ENCODE assay signal across 8 cellular contexts in the genomic region with DNA sequence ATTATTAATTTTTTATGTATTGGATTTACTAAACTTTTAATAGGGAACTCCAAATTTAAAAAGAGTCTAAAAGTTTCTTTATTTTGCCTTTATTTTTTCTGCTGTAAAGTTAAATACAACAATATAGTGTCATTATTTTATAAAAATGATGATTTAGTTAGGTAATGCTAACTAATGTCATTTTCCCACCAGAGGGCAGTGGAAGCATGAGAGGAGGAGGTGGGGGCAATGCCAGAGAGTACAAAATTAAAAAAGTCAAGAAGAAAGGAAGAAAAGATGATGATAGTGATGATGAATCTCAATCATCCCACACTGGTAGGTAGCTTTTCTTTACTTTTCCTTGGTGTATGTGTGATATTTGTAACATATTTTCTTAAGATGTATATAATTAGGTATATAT. TPM values are rescaled to one million over a fixed set of nuclear protein-coding genes. Genes with fewer than 3 reads are reported as not detected.
DNase-seq lines count a peak whose midpoint lies in the region; ATAC-seq, FAIRE-seq and TF ChIP-seq lines count a peak whose summit lies in the region.

No MANE protein-coding gene starts in this region.

- H3K4me3 ChIP-seq in GM06990 (replicated peaks; ENCODE audit: low read depth, low read length) = no peak overlapping the region
- no peak overlapping the region for H3K4me3 ChIP-seq in HepG2 (replicated peaks in 1 of 3; ENCODE audit: insufficient read depth in 1 of 3, low read depth in 2 of 3, low read length in 3 of 3)
- no peak overlapping the region for H3K4me3 ChIP-seq in MG63
- H3K4me3 ChIP-seq in esophagus squamous epithelium = no peak overlapping the region

- H3K36me3 ChIP-seq in GM06990 (ENCODE audit: control insufficient read depth, insufficient read depth, low read length) (peaks cover 3% of the 10 kb centered on the region), HepG2 (replicated peaks in 1 of 2; ENCODE audit: control insufficient read depth in 1 of 2, insufficient read depth in 2 of 2, low read length in 2 of 2) (peaks cover 5 to 48% of the 10 kb centered on the region in 2 experiments), MG63 (peaks cover 38% of the 10 kb centered on the region), esophagus squamous epithelium (peaks cover 0 to 88% (median 0%) of the 10 kb centered on the region in 3 donors)

- POLR2A ChIA-PET in HEK293T (lab: Yijun Ruan, JAX) (no interaction called here), HepG2 (lab: Yijun Ruan, JAX) (no interaction called here), RWPE1 (lab: Yijun Ruan, JAX; ENCODE audit: low non-redundant PET) (no interaction called here)

- H3K27me3 ChIP-seq in GM06990 (replicated peaks; ENCODE audit: control insufficient read depth, insufficient read depth, low read length) = no peaks in the 10 kb centered on the region
- H3K27me3 ChIP-seq in HepG2 (ENCODE audit: control insufficient read depth in 1 of 2, insufficient read depth in 2 of 2, low read length in 2 of 2) = no peaks in the 10 kb centered on the region
- H3K27me3 ChIP-seq in MG63 = no peaks in the 10 kb centered on the region
- H3K27me3 ChIP-seq in esophagus squamous epithelium = no peaks in the 10 kb centered on the region

- no peak overlapping the region for H2AFZ ChIP-seq in HepG2 (ENCODE audit: low read length)

- TF ChIP-seq POLR2A in HepG2 (IDR thresholded peaks at IDR 0.05; ENCODE audit: insufficient read depth in 1 of 2, low read depth in 2 of 2, low read length in 2 of 2) = no peak
- no peak for TF ChIP-seq POLR2A in esophagus squamous epithelium (IDR thresholded peaks at IDR 0.05)

- BruUV-seq in HepG2 (replicated peaks; lab: Mats Ljungman, UMichigan) = no TSS peak

- no peak for ATAC-seq in HepG2
- ATAC-seq in GM21515 (IDR thresholded peaks at IDR 0.05; ENCODE audit: unreplicated experiment) = no peak

- H3K4me1 ChIP-seq in HepG2 (ENCODE audit: insufficient read depth, low read length) = no peaks in the 10 kb centered on the region
- no peaks in the 10 kb centered on the region for H3K4me1 ChIP-seq in esophagus squamous epithelium

- FAIRE-seq in HepG2 (lab: Jason Lieb, UNC) = no peak

- in situ Hi-C loops in HepG2 (cut with HindIII; ENCODE audit: extremely low pct_ligation_motif_present, low pct_unique_long_range_greater_than_20kb) = no loop called here

- H3K9me3 ChIP-seq in HepG2 (ENCODE audit: low read length) = no peaks in the 10 kb centered on the region
- H3K9me3 ChIP-seq in MG63 = no peaks in the 10 kb centered on the region
- no peaks in the 10 kb centered on the region for H3K9me3 ChIP-seq in esophagus squamous epithelium

- no peak overlapping the region for H3K9ac ChIP-seq in HepG2 (ENCODE audit: insufficient read depth, low read depth, low read length)

- TF ChIP-seq RAD21 in HepG2 (CRISPR knock-in tag; IDR thresholded peaks at IDR 0.05) = no peak

- CTCF ChIA-PET in HEK293T (lab: Yijun Ruan, JAX) (no interaction called here), HepG2 (lab: Yijun Ruan, JAX; ENCODE audit: low intra/inter-chr PET ratio, low total read pairs) (no interaction called here), RWPE1 (lab: Yijun Ruan, JAX) (no interaction called here)

- no peak overlapping the region for H3K4me2 ChIP-seq in HepG2 (ENCODE audit: low read depth, low read length)

- no peaks in the 10 kb centered on the region for H3K79me2 ChIP-seq in HepG2 (ENCODE audit: insufficient read depth, low read length)

- H4K20me1 ChIP-seq in HepG2 (ENCODE audit: insufficient read depth, low read length) = no peaks in the 10 kb centered on the region

- DNase-seq in GM06990 (ENCODE audit: extremely low read depth, insufficient read length) (no peak), HEK293T (ENCODE audit: extremely low spot score) (peak; percentile 7), OCI-M1 (lab: John Stamatoyannopoulos, UW) (peak; percentile 51), HepG2 (ENCODE audit: low spot score) (no peak), MG63 (no peak), RWPE1 (ENCODE audit: low spot score) (no peak), esophagus squamous epithelium (lab: John Stamatoyannopoulos, UW) (no peak)

- TF ChIP-seq CTCF in GM06990 (IDR thresholded peaks at IDR 0.05; ENCODE audit: insufficient read depth, low read length, poor library complexity, severe bottlenecking) = peak; percentile 42
- no peak for TF ChIP-seq CTCF in HepG2 (CRISPR knock-in tag; IDR thresholded peaks at IDR 0.05)
- TF ChIP-seq CTCF in RWPE1 (conservative IDR thresholded peaks at IDR 0.05; ENCODE audit: low read depth) = no peak; the same call in 1 of the 2 replicates
- peak in 2 of 6 experiments; percentile 13 to 21 for TF ChIP-seq CTCF in esophagus squamous epithelium (IDR thresholded peaks at IDR 0.05)

- intact Hi-C loops in HepG2 (cut with micrococcal nuclease; ENCODE audit: unreplicated experiment) (loop anchor here (5.0 kb wide), 1 partner anchor 515 kb away; no protein-coding TSS in a partner anchor), esophagus squamous epithelium (cut with DNase I) (no loop called here)

- H3K27ac ChIP-seq in HepG2 (ENCODE audit: extremely low read length, insufficient read depth, low read length) (no peak overlapping the region), RWPE1 (no peak overlapping the region), esophagus squamous epithelium (no peak overlapping the region)

- no peak for TF ChIP-seq EP300 in HepG2 (IDR thresholded peaks at IDR 0.05; ENCODE audit: low read depth in 2 of 2, low read length in 2 of 2)
- no peak for TF ChIP-seq EP300 in HepG2 (CRISPR knock-in tag; IDR thresholded peaks at IDR 0.05; ENCODE audit: borderline replicate concordance)

TF ChIP-seq in HEK293T, 16 proteins besides CTCF, POLR2A, EP300 and RAD21 (continues in another document):
- TF ChIP-seq HDGF (IDR thresholded peaks at IDR 0.05; ENCODE audit: borderline replicate concordance) (no peak), L3MBTL2 (conservative IDR thresholded peaks at IDR 0.05) (no peak), FOXM1 (IDR thresholded peaks at IDR 0.05; ENCODE audit: borderline replicate concordance) (no peak), ARNT (IDR thresholded peaks at IDR 0.05) (no peak)

TF ChIP-seq in HepG2, 621 proteins besides CTCF, POLR2A, EP300 and RAD21:
- no peak for TF ChIP-seq ZNF256 (CRISPR knock-in tag; conservative IDR thresholded peaks at IDR 0.05)
- 0 out of 2 replicates have a peak, but pooled peaks have one; percentile 15 for TF ChIP-seq STAG1 (CRISPR knock-in tag; IDR thresholded peaks at IDR 0.05)
TF ChIP-seq in HepG2: peak in this region for 1.

RNA-seq across cellular contexts. Expression of a gene that starts 20.2 kb away (rescaled TPM):
- total RNA-seq in HepG2 (2016; rRNA removed; fragmentation: Illumina TruSeq; extraction: Trizol) = not detected in 2 replicates
- total RNA-seq in HepG2 (2016; cell fraction: cytosol; rRNA removed; fragmentation: Illumina TruSeq; extraction: Trizol; ENCODE audit: low read depth) = not detected in 2 replicates
- total RNA-seq in HepG2 (2016; cell fraction: insoluble cytoplasmic fraction; rRNA removed; fragmentation: Illumina TruSeq; extraction: Trizol) = not detected in 2 replicates
- not detected in 2 replicates for total RNA-seq in HepG2 (2016; cell fraction: membrane; rRNA removed; fragmentation: Illumina TruSeq; extraction: Trizol)
- total RNA-seq in HepG2 (2016; cell fraction: nucleus; rRNA removed; fragmentation: Illumina TruSeq; extraction: Trizol) = not detected in 2 replicates
- polyA plus RNA-seq in HepG2 (2011; rRNA removed) = not detected in 2 replicates
- not detected in 2 replicates for polyA plus RNA-seq in HepG2 (2011; cell fraction: cytosol; rRNA removed)
- polyA plus RNA-seq in HepG2 (2011; cell fraction: nucleus; rRNA removed) = not detected in 2 replicates
- polyA plus RNA-seq in HepG2 (2012) = not detected in 2 replicates
- polyA plus RNA-seq in HepG2 (2016; cell fraction: cytosol; fragmentation: Illumina TruSeq; extraction: Trizol; ENCODE audit: low read depth) = not detected in 2 replicates
- polyA plus RNA-seq in HepG2 (2016; cell fraction: insoluble cytoplasmic fraction; fragmentation: Illumina TruSeq; extraction: Trizol; ENCODE audit: low read depth) = not detected in 2 replicates
- polyA plus RNA-seq in HepG2 (2016; cell fraction: membrane; fragmentation: Illumina TruSeq; extraction: Trizol; ENCODE audit: low read depth) = not detected in 2 replicates
- polyA plus RNA-seq in HepG2 (2016; cell fraction: nucleus; fragmentation: Illumina TruSeq; extraction: Trizol; ENCODE audit: insufficient read depth, low read depth) = not detected in 2 replicates
- not detected in 2 replicates for polyA minus RNA-seq in HepG2 (2011; rRNA and poly(A)+ RNA removed; ENCODE audit: low replicate concordance)
- not detected in 2 replicates for polyA minus RNA-seq in HepG2 (2011; cell fraction: cytosol; rRNA and poly(A)+ RNA removed)
- not detected in 2 replicates for polyA minus RNA-seq in HepG2 (2011; cell fraction: nucleus; rRNA and poly(A)+ RNA removed)
- total RNA-seq in MG63 (2014; rRNA removed; shearing (Covaris generic); ENCODE audit: low replicate concordance) = not detected in 2 replicates
- total RNA-seq in esophagus squamous epithelium = 10 to 100 TPM in 2 of 4 donors, 1 to 10 TPM in 1, under 1 TPM in 1; 0.83 to 15.2 (median 7.3) TPM

RNA-seq across cellular contexts. Expression of a gene that starts 21.1 kb away (rescaled TPM):
- total RNA-seq in HepG2 (2016; rRNA removed; fragmentation: Illumina TruSeq; extraction: Trizol) (16.3 and 24.7 TPM in 2 replicates), esophagus squamous epithelium (10 to 100 TPM; 14.4 to 29.4 (median 24.0) TPM)
- 1.4 and 2.9 TPM in 2 replicates for total RNA-seq in HepG2 (2016; cell fraction: cytosol; rRNA removed; fragmentation: Illumina TruSeq; extraction: Trizol; ENCODE audit: low read depth)
- total RNA-seq in HepG2 (2016; cell fraction: insoluble cytoplasmic fraction; rRNA removed; fragmentation: Illumina TruSeq; extraction: Trizol) = 15.5 and 23.9 TPM in 2 replicates
- 4.3 and 5.0 TPM in 2 replicates for total RNA-seq in HepG2 (2016; cell fraction: membrane; rRNA removed; fragmentation: Illumina TruSeq; extraction: Trizol)
- total RNA-seq in HepG2 (2016; cell fraction: nucleus; rRNA removed; fragmentation: Illumina TruSeq; extraction: Trizol) = 33.4 and 33.5 TPM in 2 replicates
- polyA plus RNA-seq in HepG2 (2011; rRNA removed) = 7.4 and 8.8 TPM in 2 replicates
- 2.1 and 4.2 TPM in 2 replicates for polyA plus RNA-seq in HepG2 (2011; cell fraction: cytosol; rRNA removed)
- 6.8 and 8.2 TPM in 2 replicates for polyA plus RNA-seq in HepG2 (2011; cell fraction: nucleus; rRNA removed)
- polyA plus RNA-seq in HepG2 (2012) = 14.8 and 22.3 TPM in 2 replicates
- 0.82 and 0.85 TPM in 2 replicates for polyA plus RNA-seq in HepG2 (2016; cell fraction: cytosol; fragmentation: Illumina TruSeq; extraction: Trizol; ENCODE audit: low read depth)
- 11.1 and 11.4 TPM in 2 replicates for polyA plus RNA-seq in HepG2 (2016; cell fraction: insoluble cytoplasmic fraction; fragmentation: Illumina TruSeq; extraction: Trizol; ENCODE audit: low read depth)
- polyA plus RNA-seq in HepG2 (2016; cell fraction: membrane; fragmentation: Illumina TruSeq; extraction: Trizol; ENCODE audit: low read depth) = 1.7 and 2.2 TPM in 2 replicates
- polyA plus RNA-seq in HepG2 (2016; cell fraction: nucleus; fragmentation: Illumina TruSeq; extraction: Trizol; ENCODE audit: insufficient read depth, low read depth) = 35.0 and 36.6 TPM in 2 replicates
- polyA minus RNA-seq in HepG2 (2011; rRNA and poly(A)+ RNA removed; ENCODE audit: low replicate concordance) = 2.5 and 3.2 TPM in 2 replicates
- polyA minus RNA-seq in HepG2 (2011; cell fraction: cytosol; rRNA and poly(A)+ RNA removed) = 10.5 and 11.4 TPM in 2 replicates
- polyA minus RNA-seq in HepG2 (2011; cell fraction: nucleus; rRNA and poly(A)+ RNA removed) = 19.5 and 20.1 TPM in 2 replicates
- 12.6 and 13.8 TPM in 2 replicates for total RNA-seq in MG63 (2014; rRNA removed; shearing (Covaris generic); ENCODE audit: low replicate concordance)

Comparison
In these comparisons a context has a peak if more than half of its experiments do, and no peak if none do; other contexts are left out.
1. DNase-seq: peak in HEK293T (single experiment) and OCI-M1 (single experiment); none in GM06990 (single experiment), HepG2 (single experiment), MG63 (single experiment), RWPE1 (single experiment) and esophagus squamous epithelium (single experiment).